Comparison of ENCODE assay signal across 8 cellular contexts in the genomic region with DNA sequence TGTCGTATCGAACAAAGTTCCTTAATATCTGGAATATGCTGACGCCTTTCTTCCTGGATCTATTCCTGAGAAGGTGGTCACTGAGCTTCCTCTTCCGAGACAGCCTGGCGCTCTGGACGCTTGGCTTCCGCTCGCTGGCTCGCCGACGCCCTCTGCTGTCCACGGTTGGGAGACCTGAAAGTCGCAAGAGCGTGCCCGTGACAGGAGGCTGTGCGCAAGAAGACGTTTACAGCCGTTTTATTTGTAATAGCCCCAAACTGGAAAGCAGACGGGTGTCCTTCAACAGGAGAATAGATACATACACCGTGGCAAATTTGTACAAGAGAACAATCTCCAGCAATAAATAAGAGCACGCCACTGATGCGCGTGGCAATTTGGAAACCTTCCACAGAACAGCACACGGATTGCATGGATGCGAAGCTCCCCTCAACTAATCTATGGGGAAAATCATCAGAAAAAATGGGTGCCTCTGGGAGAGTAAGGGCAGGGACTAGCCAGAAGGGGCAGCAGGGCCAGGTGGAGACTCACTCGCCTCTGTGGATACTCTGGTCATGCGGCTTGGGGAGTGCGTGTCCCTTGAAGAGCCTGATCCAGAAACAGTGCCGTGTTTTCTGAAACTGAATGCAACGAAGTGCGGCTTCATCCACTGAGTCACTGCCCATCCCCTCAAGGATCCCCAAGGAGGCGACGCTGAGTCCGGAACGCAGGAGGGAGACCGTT.
DNase-seq lines count a peak whose midpoint lies in the region; ATAC-seq and TF ChIP-seq lines count a peak whose summit lies in the region.

No MANE protein-coding gene starts in this region.

- TF ChIP-seq CTCF in GM10266 (IDR thresholded peaks at IDR 0.05; ENCODE audit: control insufficient read depth, insufficient read depth, low read depth, missing control alignments), result peak; percentile 98

- DNase-seq in GM10266 (ENCODE audit: extremely low spot score) (peak; percentile 80), NCI-H510A treated with DMSO at 0.1 percent for 48 hours (lab: John Stamatoyannopoulos, UW) (peak; percentile 59), medulla oblongata (ENCODE audit: extremely low spot score) (peak; percentile 86)
- peak; percentile 91 for DNase-seq in activated CD8-positive, alpha-beta memory T cell treated with anti-CD3 and anti-CD28 coated beads for 24 hours
- peak; percentile 62 for DNase-seq in effector CD8-positive, alpha-beta T cell (lab: John Stamatoyannopoulos, UW)
- peak; percentile 55 to 65 (median 65) for DNase-seq in stimulated activated CD4-positive, alpha-beta T cell treated with anti-CD3 and anti-CD28 coated beads, TNF-alpha, amount 100 ng/mL, for 4 hours (ENCODE audit: low read depth in 3 of 3)

- ATAC-seq in HG02885 (IDR thresholded peaks at IDR 0.05; ENCODE audit: poor library complexity, unreplicated experiment) (peak; percentile 72), HG03378 (IDR thresholded peaks at IDR 0.05; ENCODE audit: unreplicated experiment) (no peak)
